In the genomic region with DNA sequence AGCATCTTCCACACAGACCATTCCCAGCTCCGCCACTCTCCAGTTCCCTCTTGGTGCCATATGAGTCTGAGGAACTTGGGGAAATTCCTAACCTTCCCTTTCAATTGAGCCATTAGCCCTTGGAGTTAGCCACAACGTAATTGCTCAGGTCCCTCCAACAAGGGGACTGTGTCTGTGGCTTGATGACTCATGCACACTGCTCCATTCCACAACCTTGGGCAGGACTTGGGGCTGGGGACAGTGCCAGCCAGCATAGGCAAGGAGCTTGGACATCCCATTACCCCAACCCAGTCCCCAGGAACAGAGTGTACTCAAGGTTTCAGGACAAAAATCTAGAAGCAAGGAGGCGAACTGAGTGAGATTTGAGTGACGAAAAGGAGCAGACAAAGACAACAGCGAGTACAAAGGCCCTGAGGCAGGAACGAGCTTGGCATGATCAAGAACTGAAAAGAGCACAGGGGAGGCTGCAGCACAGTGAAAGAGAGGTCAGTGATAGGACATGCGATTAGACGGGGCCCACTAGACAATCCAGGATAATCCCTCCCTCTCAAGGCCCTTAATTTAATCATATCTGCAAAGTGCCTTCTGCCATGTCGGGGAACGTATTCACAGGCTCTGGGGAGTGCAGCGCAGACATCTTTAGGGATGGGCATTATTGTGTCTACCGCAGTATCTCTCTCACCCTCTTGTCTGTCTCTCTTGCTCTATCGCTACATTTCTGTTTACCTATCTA, we compare ENCODE assay signal across 9 cellular contexts. TPM values are rescaled to one million over a fixed set of nuclear protein-coding genes. Genes with fewer than 3 reads are reported as not detected.
DNase-seq lines count a peak whose midpoint lies in the region; ATAC-seq and TF ChIP-seq lines count a peak whose summit lies in the region.
"Had no signal": no experiment of that assay in that cellular context is flagged by ENCODE, and none has a peak within 500 bp of the region (broad histone marks: within the 10 kb centered on the region; RNA-seq: fewer than 3 reads in every experiment).

No MANE protein-coding gene starts in this region.

- peak overlapping the region; percentile 82 for H3K27ac Mint-ChIP-seq in MCF 10A (ENCODE audit: low read depth, unreplicated experiment)
- no peak overlapping the region for H3K27ac Mint-ChIP-seq in activated T-cell treated with anti-CD3 and anti-CD28 coated beads, Interleukin-2, amount 50 U/mL, for 24 hours
- H3K27ac Mint-ChIP-seq in effector memory CD8-positive, alpha-beta T cell = no peak overlapping the region

- CTCF ChIA-PET in MCF 10A (lab: Yijun Ruan, JAX) = interaction anchor here (0.6 to 4.8 kb wide), 5 partner anchors 16 to 97 kb away, joined by 4 to 44 read pairs (median 22); a partner anchor contains a TSS

- in situ Hi-C loops in KBM-7 (cut with MboI; ENCODE audit: low pct_unique_long_range_greater_than_20kb, low sequenced_read_pairs) = no loop called here

- no TSS peak for BruUV-seq in MCF 10A (replicated peaks; lab: Mats Ljungman, UMichigan)

- TF ChIP-seq CTCF in MCF 10A (IDR thresholded peaks at IDR 0.05; ENCODE audit: unreplicated experiment) = no peak

- POLR2A ChIA-PET in MCF 10A (lab: Yijun Ruan, JAX) = interaction anchor here (0.6 to 20.3 kb wide), 13 partner anchors 11 to 333 kb away, joined by 3 to 300 read pairs (median 8); a partner anchor contains a TSS

- peak overlapping the region; percentile 48 for H3K4me3 Mint-ChIP-seq in MCF 10A (ENCODE audit: unreplicated experiment)
- H3K4me3 Mint-ChIP-seq in activated T-cell treated with anti-CD3 and anti-CD28 coated beads, Interleukin-2, amount 50 U/mL, for 24 hours = no peak overlapping the region
- no peak overlapping the region for H3K4me3 Mint-ChIP-seq in effector memory CD8-positive, alpha-beta T cell

- peaks cover 68% of the 10 kb centered on the region for H3K4me1 Mint-ChIP-seq in MCF 10A (ENCODE audit: insufficient read depth, unreplicated experiment)
- peaks cover 45% of the 10 kb centered on the region for H3K4me1 Mint-ChIP-seq in activated T-cell treated with anti-CD3 and anti-CD28 coated beads, Interleukin-2, amount 50 U/mL, for 24 hours (ENCODE audit: low read depth)
- H3K4me1 Mint-ChIP-seq in effector memory CD8-positive, alpha-beta T cell (ENCODE audit: low read depth in 2 of 2) = peaks cover 0 to 5% of the 10 kb centered on the region in 2 donors

- intact Hi-C loops in MCF 10A (cut with micrococcal nuclease) = loop anchor here (5.0 kb wide), 1 partner anchor 137 kb away; a partner anchor contains a TSS

- H3K9me3 Mint-ChIP-seq in MCF 10A (ENCODE audit: unreplicated experiment) = no peaks in the 10 kb centered on the region
- no peaks in the 10 kb centered on the region for H3K9me3 Mint-ChIP-seq in activated T-cell treated with anti-CD3 and anti-CD28 coated beads, Interleukin-2, amount 50 U/mL, for 24 hours
- no peaks in the 10 kb centered on the region for H3K9me3 Mint-ChIP-seq in effector memory CD8-positive, alpha-beta T cell

- no peaks in the 10 kb centered on the region for H3K27me3 Mint-ChIP-seq in MCF 10A (ENCODE audit: insufficient read depth, unreplicated experiment)
- no peaks in the 10 kb centered on the region for H3K27me3 Mint-ChIP-seq in activated T-cell treated with anti-CD3 and anti-CD28 coated beads, Interleukin-2, amount 50 U/mL, for 24 hours
- no peaks in the 10 kb centered on the region for H3K27me3 Mint-ChIP-seq in effector memory CD8-positive, alpha-beta T cell

- DNase-seq in Daoy (ENCODE audit: low read depth) (peak; percentile 88), MV-4-11 (lab: John Stamatoyannopoulos, UW) (peak; percentile 46), MCF 10A (ENCODE audit: unreplicated experiment) (peak; percentile 89), myocyte (ENCODE audit: low read depth) (peak; percentile 86), KBM-7 (no peak)
- no peak for DNase-seq in activated T-cell treated with anti-CD3 and anti-CD28 coated beads, Interleukin-2, amount 50 U/mL, for 24 hours
- no peak for DNase-seq in effector memory CD8-positive, alpha-beta T cell
- DNase-seq in activated CD4-positive, alpha-beta T cell treated with anti-CD3 and anti-CD28 coated beads for 4 hours = no peak
- DNase-seq: effector CD8-positive, alpha-beta T cell had no signal

- no peak for ATAC-seq in effector memory CD8-positive, alpha-beta T cell (replicated peaks)

- peaks cover 6% of the 10 kb centered on the region for H3K36me3 Mint-ChIP-seq in MCF 10A (ENCODE audit: insufficient read depth, unreplicated experiment)
- H3K36me3 Mint-ChIP-seq in activated T-cell treated with anti-CD3 and anti-CD28 coated beads, Interleukin-2, amount 50 U/mL, for 24 hours (ENCODE audit: low read depth) = no peaks in the 10 kb centered on the region
- H3K36me3 Mint-ChIP-seq in effector memory CD8-positive, alpha-beta T cell (ENCODE audit: insufficient read depth) = no peaks in the 10 kb centered on the region

RNA-seq across cellular contexts. Expression of a gene that starts 16.0 kb away (rescaled TPM):
- total RNA-seq in Daoy (2014; rRNA removed; shearing (Covaris generic)) = 10.9 and 21.1 TPM in 2 replicates
- 104 and 138 TPM in 2 replicates for total RNA-seq in MCF 10A (2022)
- 5.9 and 10.2 TPM in 2 replicates for total RNA-seq in myocyte
- polyA plus RNA-seq in myocyte (2012) = 9.2 TPM

Comparison
In these comparisons a context has a peak if more than half of its experiments do, and no peak if none do; other contexts are left out.
1. DNase-seq: peak in Daoy (single experiment), MV-4-11 (single experiment), MCF 10A (single experiment) and myocyte (single experiment); none in activated T-cell treated with anti-CD3 and anti-CD28 coated beads, Interleukin-2, amount 50 U/mL, for 24 hours (single experiment), KBM-7 (single experiment), effector memory CD8-positive, alpha-beta T cell (0 of 3) and activated CD4-positive, alpha-beta T cell treated with anti-CD3 and anti-CD28 coated beads for 4 hours (0 of 2).